Comparison of ENCODE assay signal across 2 cellular contexts in the genomic region with DNA sequence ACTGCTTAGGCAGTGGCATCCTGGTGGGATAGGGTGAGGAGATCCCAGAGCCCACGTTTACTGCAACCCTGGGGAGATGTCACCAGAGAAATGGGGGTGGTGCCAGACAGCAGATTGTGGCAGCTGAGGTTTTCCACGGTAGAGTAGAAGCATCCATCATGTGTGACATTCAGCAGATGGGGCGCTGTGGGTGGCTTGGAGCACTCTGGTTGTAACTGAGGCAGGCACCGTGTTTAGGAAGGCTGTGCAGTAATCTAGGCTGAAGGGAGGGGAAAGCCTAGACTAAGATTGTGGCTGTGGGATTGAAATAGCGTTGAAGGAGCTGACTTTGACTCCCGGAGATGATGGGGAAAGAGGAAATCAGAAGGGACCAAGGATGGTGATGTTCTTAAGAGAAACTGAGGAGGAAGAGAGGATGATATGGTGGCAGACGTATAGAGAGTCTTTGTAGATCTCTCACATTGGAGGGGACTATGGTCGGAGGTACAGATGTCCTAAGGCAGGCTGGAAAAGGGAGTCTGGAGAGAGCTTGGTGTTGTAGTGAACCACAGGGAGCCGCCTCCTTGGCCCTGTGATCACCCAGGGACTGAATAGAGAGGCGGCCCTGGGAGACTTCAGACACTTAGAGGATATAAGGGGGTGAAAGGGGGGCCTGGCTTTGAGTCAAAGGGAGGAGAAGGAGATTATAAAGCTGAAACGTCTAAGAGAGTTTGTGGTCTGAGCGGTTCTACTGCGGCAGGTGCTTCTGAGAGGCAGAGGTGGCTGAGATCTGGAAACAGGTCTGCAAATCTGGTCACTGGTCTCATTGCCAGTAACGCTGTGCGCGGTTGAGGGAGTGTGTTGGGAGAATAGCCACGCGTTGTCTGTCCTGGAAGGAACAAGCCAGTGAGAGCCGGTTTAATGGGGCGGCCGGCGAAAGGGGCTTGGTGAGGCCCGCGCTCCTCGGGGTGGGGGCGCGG.
TF ChIP-seq lines count a peak whose summit lies in the region.

No MANE protein-coding gene starts in this region.

TF ChIP-seq in GM23338, 12 proteins besides CTCF, POLR2A, EP300 and RAD21 (continues in another document):
- no peak for TF ChIP-seq EZH2phosphoT487 (IDR thresholded peaks at IDR 0.05; ENCODE audit: unreplicated experiment)
- no peak for TF ChIP-seq EZH2 (IDR thresholded peaks at IDR 0.05; ENCODE audit: low read depth, unreplicated experiment)
- TF ChIP-seq ZNF114 (CRISPR knock-in tag; IDR thresholded peaks at IDR 0.05), result no peak
- no peak for TF ChIP-seq POLR2AphosphoS5 (IDR thresholded peaks at IDR 0.05; ENCODE audit: low read depth)
- no peak for TF ChIP-seq NANOG (IDR thresholded peaks at IDR 0.05; ENCODE audit: borderline replicate concordance)
- no peak for TF ChIP-seq STAT1 (IDR thresholded peaks at IDR 0.05; ENCODE audit: unreplicated experiment)
- no peak for TF ChIP-seq CREB1 (CRISPR knock-in tag; IDR thresholded peaks at IDR 0.05; ENCODE audit: low read depth)
- TF ChIP-seq, protein P1, sequence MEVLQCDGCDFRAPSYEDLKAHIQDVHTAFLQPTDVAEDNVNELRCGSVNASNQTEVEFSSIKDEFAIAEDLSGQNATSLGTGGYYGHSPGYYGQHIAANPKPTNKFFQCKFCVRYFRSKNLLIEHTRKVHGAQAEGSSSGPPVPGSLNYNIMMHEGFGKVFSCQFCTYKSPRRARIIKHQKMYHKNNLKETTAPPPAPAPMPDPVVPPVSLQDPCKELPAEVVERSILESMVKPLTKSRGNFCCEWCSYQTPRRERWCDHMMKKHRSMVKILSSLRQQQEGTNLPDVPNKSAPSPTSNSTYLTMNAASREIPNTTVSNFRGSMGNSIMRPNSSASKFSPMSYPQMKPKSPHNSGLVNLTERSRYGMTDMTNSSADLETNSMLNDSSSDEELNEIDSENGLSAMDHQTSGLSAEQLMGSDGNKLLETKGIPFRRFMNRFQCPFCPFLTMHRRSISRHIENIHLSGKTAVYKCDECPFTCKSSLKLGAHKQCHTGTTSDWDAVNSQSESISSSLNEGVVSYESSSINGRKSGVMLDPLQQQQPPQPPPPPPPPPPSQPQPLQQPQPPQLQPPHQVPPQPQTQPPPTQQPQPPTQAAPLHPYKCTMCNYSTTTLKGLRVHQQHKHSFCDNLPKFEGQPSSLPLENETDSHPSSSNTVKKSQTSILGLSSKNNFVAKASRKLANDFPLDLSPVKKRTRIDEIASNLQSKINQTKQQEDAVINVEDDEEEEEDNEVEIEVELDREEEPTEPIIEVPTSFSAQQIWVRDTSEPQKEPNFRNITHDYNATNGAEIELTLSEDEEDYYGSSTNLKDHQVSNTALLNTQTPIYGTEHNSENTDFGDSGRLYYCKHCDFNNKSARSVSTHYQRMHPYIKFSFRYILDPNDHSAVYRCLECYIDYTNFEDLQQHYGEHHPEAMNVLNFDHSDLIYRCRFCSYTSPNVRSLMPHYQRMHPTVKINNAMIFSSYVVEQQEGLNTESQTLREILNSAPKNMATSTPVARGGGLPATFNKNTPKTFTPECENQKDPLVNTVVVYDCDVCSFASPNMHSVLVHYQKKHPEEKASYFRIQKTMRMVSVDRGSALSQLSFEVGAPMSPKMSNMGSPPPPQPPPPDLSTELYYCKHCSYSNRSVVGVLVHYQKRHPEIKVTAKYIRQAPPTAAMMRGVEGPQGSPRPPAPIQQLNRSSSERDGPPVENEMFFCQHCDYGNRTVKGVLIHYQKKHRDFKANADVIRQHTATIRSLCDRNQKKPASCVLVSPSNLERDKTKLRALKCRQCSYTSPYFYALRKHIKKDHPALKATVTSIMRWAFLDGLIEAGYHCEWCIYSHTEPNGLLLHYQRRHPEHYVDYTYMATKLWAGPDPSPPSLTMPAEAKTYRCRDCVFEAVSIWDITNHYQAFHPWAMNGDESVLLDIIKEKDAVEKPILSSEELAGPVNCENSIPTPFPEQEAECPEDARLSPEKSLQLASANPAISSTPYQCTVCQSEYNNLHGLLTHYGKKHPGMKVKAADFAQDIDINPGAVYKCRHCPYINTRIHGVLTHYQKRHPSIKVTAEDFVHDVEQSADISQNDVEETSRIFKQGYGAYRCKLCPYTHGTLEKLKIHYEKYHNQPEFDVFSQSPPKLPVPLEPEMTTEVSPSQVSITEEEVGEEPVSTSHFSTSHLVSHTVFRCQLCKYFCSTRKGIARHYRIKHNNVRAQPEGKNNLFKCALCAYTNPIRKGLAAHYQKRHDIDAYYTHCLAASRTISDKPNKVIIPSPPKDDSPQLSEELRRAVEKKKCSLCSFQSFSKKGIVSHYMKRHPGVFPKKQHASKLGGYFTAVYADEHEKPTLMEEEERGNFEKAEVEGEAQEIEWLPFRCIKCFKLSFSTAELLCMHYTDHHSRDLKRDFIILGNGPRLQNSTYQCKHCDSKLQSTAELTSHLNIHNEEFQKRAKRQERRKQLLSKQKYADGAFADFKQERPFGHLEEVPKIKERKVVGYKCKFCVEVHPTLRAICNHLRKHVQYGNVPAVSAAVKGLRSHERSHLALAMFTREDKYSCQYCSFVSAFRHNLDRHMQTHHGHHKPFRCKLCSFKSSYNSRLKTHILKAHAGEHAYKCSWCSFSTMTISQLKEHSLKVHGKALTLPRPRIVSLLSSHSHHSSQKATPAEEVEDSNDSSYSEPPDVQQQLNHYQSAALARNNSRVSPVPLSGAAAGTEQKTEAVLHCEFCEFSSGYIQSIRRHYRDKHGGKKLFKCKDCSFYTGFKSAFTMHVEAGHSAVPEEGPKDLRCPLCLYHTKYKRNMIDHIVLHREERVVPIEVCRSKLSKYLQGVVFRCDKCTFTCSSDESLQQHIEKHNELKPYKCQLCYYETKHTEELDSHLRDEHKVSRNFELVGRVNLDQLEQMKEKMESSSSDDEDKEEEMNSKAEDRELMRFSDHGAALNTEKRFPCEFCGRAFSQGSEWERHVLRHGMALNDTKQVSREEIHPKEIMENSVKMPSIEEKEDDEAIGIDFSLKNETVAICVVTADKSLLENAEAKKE (CRISPR knock-in tag; IDR thresholded peaks at IDR 0.05), result no peak
- TF ChIP-seq JUNB (IDR thresholded peaks at IDR 0.05; ENCODE audit: unreplicated experiment), result no peak
- TF ChIP-seq, protein P2, sequence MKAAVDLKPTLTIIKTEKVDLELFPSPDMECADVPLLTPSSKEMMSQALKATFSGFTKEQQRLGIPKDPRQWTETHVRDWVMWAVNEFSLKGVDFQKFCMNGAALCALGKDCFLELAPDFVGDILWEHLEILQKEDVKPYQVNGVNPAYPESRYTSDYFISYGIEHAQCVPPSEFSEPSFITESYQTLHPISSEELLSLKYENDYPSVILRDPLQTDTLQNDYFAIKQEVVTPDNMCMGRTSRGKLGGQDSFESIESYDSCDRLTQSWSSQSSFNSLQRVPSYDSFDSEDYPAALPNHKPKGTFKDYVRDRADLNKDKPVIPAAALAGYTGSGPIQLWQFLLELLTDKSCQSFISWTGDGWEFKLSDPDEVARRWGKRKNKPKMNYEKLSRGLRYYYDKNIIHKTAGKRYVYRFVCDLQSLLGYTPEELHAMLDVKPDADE (IDR thresholded peaks at IDR 0.05), result no peak

TF ChIP-seq in GM12878, 131 proteins besides CTCF, POLR2A, EP300 and RAD21:
- TF ChIP-seq RUNX3 (IDR thresholded peaks at IDR 0.05; ENCODE audit: low read length) (peak; percentile 31), TCF12 (IDR thresholded peaks at IDR 0.05; ENCODE audit: low read depth, low read length) (0 out of 2 replicates have a peak, but pooled peaks have one; percentile 9), RBBP5 (conservative IDR thresholded peaks at IDR 0.05) (no peak), IKZF1 (conservative IDR thresholded peaks at IDR 0.05) (0 out of 2 replicates have a peak, but pooled peaks have one; percentile 16), IKZF2 (IDR thresholded peaks at IDR 0.05) (peak; percentile 14 to 15; a peak in 1 of 4 replicates), ATF7 (IDR thresholded peaks at IDR 0.05; ENCODE audit: low read depth) (0 out of 2 replicates have a peak, but pooled peaks have one; percentile 10), KLF5 (IDR thresholded peaks at IDR 0.05; ENCODE audit: partially characterized antibody) (no peak), HDGF (IDR thresholded peaks at IDR 0.05) (no peak)
- TF ChIP-seq, protein P3, sequence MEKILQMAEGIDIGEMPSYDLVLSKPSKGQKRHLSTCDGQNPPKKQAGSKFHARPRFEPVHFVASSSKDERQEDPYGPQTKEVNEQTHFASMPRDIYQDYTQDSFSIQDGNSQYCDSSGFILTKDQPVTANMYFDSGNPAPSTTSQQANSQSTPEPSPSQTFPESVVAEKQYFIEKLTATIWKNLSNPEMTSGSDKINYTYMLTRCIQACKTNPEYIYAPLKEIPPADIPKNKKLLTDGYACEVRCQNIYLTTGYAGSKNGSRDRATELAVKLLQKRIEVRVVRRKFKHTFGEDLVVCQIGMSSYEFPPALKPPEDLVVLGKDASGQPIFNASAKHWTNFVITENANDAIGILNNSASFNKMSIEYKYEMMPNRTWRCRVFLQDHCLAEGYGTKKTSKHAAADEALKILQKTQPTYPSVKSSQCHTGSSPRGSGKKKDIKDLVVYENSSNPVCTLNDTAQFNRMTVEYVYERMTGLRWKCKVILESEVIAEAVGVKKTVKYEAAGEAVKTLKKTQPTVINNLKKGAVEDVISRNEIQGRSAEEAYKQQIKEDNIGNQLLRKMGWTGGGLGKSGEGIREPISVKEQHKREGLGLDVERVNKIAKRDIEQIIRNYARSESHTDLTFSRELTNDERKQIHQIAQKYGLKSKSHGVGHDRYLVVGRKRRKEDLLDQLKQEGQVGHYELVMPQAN (conservative IDR thresholded peaks at IDR 0.05), result 0 out of 2 replicates have a peak, but pooled peaks have one; percentile 22
- TF ChIP-seq, protein P4, sequence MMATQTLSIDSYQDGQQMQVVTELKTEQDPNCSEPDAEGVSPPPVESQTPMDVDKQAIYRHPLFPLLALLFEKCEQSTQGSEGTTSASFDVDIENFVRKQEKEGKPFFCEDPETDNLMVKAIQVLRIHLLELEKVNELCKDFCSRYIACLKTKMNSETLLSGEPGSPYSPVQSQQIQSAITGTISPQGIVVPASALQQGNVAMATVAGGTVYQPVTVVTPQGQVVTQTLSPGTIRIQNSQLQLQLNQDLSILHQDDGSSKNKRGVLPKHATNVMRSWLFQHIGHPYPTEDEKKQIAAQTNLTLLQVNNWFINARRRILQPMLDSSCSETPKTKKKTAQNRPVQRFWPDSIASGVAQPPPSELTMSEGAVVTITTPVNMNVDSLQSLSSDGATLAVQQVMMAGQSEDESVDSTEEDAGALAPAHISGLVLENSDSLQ (IDR thresholded peaks at IDR 0.05), result peak; percentile 80
- TF ChIP-seq, protein P5, sequence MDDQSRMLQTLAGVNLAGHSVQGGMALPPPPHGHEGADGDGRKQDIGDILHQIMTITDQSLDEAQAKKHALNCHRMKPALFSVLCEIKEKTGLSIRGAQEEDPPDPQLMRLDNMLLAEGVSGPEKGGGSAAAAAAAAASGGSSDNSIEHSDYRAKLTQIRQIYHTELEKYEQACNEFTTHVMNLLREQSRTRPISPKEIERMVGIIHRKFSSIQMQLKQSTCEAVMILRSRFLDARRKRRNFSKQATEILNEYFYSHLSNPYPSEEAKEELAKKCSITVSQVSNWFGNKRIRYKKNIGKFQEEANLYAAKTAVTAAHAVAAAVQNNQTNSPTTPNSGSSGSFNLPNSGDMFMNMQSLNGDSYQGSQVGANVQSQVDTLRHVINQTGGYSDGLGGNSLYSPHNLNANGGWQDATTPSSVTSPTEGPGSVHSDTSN (IDR thresholded peaks at IDR 0.05; ENCODE audit: insufficient replicate concordance, low read depth, low read length), result peak; percentile 87
